3 cellular contexts compared by ENCODE assay signal in genomic region chr12:128992116-128992515, GRCh38.
"Had no signal": no experiment of that assay in that cellular context is flagged by ENCODE, and none has a peak within 500 bp of the region (broad histone marks: within the 10 kb centered on the region; RNA-seq: fewer than 3 reads in every experiment).

No MANE protein-coding gene starts in this region.

- H3K4me3 ChIP-seq: GM12878 had no signal

- ATAC-seq: GM12878 had no signal

- DNase-seq: GDM1, GF-D8 had no signal
